ENCODE assay signal across 9 cellular contexts in the genomic region with DNA sequence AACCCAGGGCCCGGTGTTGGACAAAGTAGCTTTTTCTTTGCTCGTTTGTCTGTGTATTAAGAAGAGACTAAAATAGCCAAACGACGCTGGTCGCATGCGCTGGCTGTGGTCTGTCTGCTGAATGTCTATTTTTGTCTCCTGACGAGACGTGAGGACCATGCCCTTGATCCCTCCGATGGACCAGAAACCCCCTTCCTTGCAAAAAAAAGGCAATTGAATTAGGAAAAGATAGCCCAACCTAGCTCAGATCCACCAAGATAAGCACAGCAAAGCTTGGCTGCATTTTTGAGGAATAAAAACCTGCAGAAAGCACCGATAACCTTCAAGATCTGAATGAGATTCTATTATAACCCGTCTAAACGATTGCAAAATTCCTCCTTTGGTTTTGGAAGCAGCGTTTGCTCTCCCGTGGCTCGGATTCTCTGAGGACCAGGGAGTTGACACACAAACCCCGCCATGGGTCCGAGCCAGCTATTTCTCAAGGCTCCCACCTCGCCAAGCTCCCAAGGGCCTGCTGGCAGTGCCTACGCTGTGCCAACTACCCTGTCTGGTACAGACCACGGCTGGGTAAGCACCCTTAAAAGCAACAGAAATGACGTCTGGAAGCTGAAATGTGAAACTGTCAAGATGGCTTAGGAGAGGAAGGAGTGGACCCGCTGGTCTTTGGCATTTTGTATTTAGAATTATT. TPM values are rescaled to one million over a fixed set of nuclear protein-coding genes. Genes with fewer than 3 reads are reported as not detected.
DNase-seq lines count a peak whose midpoint lies in the region; ATAC-seq and TF ChIP-seq lines count a peak whose summit lies in the region.
"Had no signal": no experiment of that assay in that cellular context is flagged by ENCODE, and none has a peak within 500 bp of the region (broad histone marks: within the 10 kb centered on the region; RNA-seq: fewer than 3 reads in every experiment).

No MANE protein-coding gene starts in this region.

- no peaks in the 10 kb centered on the region for H3K36me3 Mint-ChIP-seq in activated T-helper 1 cell treated with anti-CD3 and anti-CD28 coated beads, Interleukin-12 subunit alpha, Interleukin-12 subunit beta, Interleukin-2, Interleukin-4 antibody, amounts not matched to agents 30 ng/mL and 10 ng/mL and 1 ng/mL, durations not matched to agents 14 hours and 24 hours and 36 hours (ENCODE audit: low read depth)

- H3K9me3 ChIP-seq in lower lobe of right lung (no peaks in the 10 kb centered on the region), vagina (no peaks in the 10 kb centered on the region)

- DNase-seq in SHP77 (lab: John Stamatoyannopoulos, UW) (peak; percentile 28 to 45), SHP77 treated with DMSO at 0.1 percent for 48 hours (lab: John Stamatoyannopoulos, UW) (no peak), cardiac fibroblast (ENCODE audit: low read depth in 2 of 2) (peak; percentile 38 to 72), lower lobe of right lung (peak; percentile 87), vagina (ENCODE audit: extremely low spot score in 2 of 2) (no peak), GDM1 (lab: John Stamatoyannopoulos, UW) (no peak)
- no peak for DNase-seq in stimulated activated CD4-positive, alpha-beta T cell treated with anti-CD3 and anti-CD28 coated beads, Interleukin-2, amount 100 ng/mL, for 48 hours
- no peak for DNase-seq in activated T-helper 1 cell treated with anti-CD3 and anti-CD28 coated beads, Interleukin-12 subunit alpha, Interleukin-12 subunit beta, Interleukin-2, Interleukin-4 antibody, amounts not matched to agents 30 ng/mL and 10 ng/mL and 1 ng/mL, durations not matched to agents 14 hours and 24 hours and 36 hours (ENCODE audit: low spot score)
- DNase-seq: T1000 had no signal

- TF ChIP-seq CTCF in cardiac fibroblast (IDR thresholded peaks at IDR 0.05; ENCODE audit: low read depth, low read length) (no peak), lower lobe of right lung (IDR thresholded peaks at IDR 0.05) (no peak), vagina (IDR thresholded peaks at IDR 0.05) (no peak)

- H3K27ac ChIP-seq in lower lobe of right lung (peak overlapping the region; percentile 46), vagina (peak overlapping the region; percentile 43)

- peak; percentile 79 to 84 for ATAC-seq in lower lobe of right lung

- H3K4me3 ChIP-seq in cardiac fibroblast (replicated peaks in 1 of 2; ENCODE audit: low read depth in 2 of 2, low read length in 2 of 2) (no peak overlapping the region), lower lobe of right lung (peak overlapping the region; percentile 21), vagina (peak overlapping the region; percentile 7 to 32)

- TF ChIP-seq POLR2A in vagina (IDR thresholded peaks at IDR 0.05) = no peak

- H3K4me1 Mint-ChIP-seq in activated T-helper 1 cell treated with anti-CD3 and anti-CD28 coated beads, Interleukin-12 subunit alpha, Interleukin-12 subunit beta, Interleukin-2, Interleukin-4 antibody, amounts not matched to agents 30 ng/mL and 10 ng/mL and 1 ng/mL, durations not matched to agents 14 hours and 24 hours and 36 hours (ENCODE audit: low read depth) = peaks cover 4% of the 10 kb centered on the region

- H3K9me3 Mint-ChIP-seq in activated T-helper 1 cell treated with anti-CD3 and anti-CD28 coated beads, Interleukin-12 subunit alpha, Interleukin-12 subunit beta, Interleukin-2, Interleukin-4 antibody, amounts not matched to agents 30 ng/mL and 10 ng/mL and 1 ng/mL, durations not matched to agents 14 hours and 24 hours and 36 hours = no peaks in the 10 kb centered on the region

- H3K27me3 ChIP-seq in lower lobe of right lung (ENCODE audit: low read depth) (no peaks in the 10 kb centered on the region), vagina (no peaks in the 10 kb centered on the region)

- H3K27ac Mint-ChIP-seq in activated T-helper 1 cell treated with anti-CD3 and anti-CD28 coated beads, Interleukin-12 subunit alpha, Interleukin-12 subunit beta, Interleukin-2, Interleukin-4 antibody, amounts not matched to agents 30 ng/mL and 10 ng/mL and 1 ng/mL, durations not matched to agents 14 hours and 24 hours and 36 hours = no peak overlapping the region

- H3K4me3 Mint-ChIP-seq in activated T-helper 1 cell treated with anti-CD3 and anti-CD28 coated beads, Interleukin-12 subunit alpha, Interleukin-12 subunit beta, Interleukin-2, Interleukin-4 antibody, amounts not matched to agents 30 ng/mL and 10 ng/mL and 1 ng/mL, durations not matched to agents 14 hours and 24 hours and 36 hours = no peak overlapping the region

- H3K4me1 ChIP-seq in lower lobe of right lung = peaks cover 23% of the 10 kb centered on the region
- peaks cover 27% of the 10 kb centered on the region for H3K4me1 ChIP-seq in vagina

- no peaks in the 10 kb centered on the region for H3K27me3 Mint-ChIP-seq in activated T-helper 1 cell treated with anti-CD3 and anti-CD28 coated beads, Interleukin-12 subunit alpha, Interleukin-12 subunit beta, Interleukin-2, Interleukin-4 antibody, amounts not matched to agents 30 ng/mL and 10 ng/mL and 1 ng/mL, durations not matched to agents 14 hours and 24 hours and 36 hours (ENCODE audit: insufficient read depth)

- no peaks in the 10 kb centered on the region for H3K36me3 ChIP-seq in lower lobe of right lung
- no peaks in the 10 kb centered on the region for H3K36me3 ChIP-seq in vagina

- intact Hi-C loops in lower lobe of right lung (cut with DNase I) = no loop called here
- intact Hi-C loops in vagina (cut with DNase I) = no loop called here
- intact Hi-C loops in activated T-helper 1 cell treated with anti-CD3 and anti-CD28 coated beads, Interleukin-12 subunit alpha, Interleukin-12 subunit beta, Interleukin-2, Interleukin-4 antibody, amounts not matched to agents 30 ng/mL and 10 ng/mL and 1 ng/mL, durations not matched to agents 14 hours and 24 hours and 36 hours (cut with micrococcal nuclease) = no loop called here

RNA-seq across cellular contexts. Expression of gene TTYH3, which starts 17.7 kb away (rescaled TPM):
- 51.7 TPM for total RNA-seq in lower lobe of right lung
- total RNA-seq in vagina = 33.9 TPM
- total RNA-seq in activated T-helper 1 cell treated with anti-CD3 and anti-CD28 coated beads, Interleukin-12 subunit alpha, Interleukin-12 subunit beta, Interleukin-2, Interleukin-4 antibody, amounts not matched to agents 30 ng/mL and 10 ng/mL and 1 ng/mL, durations not matched to agents 14 hours and 24 hours and 36 hours = 30.6 and 32.0 TPM in 2 replicates

RNA-seq across cellular contexts. Expression of gene IQCE, which starts 55.3 kb away (rescaled TPM):
- 32.0 TPM for total RNA-seq in lower lobe of right lung
- total RNA-seq in vagina = 5.2 TPM
- total RNA-seq in activated T-helper 1 cell treated with anti-CD3 and anti-CD28 coated beads, Interleukin-12 subunit alpha, Interleukin-12 subunit beta, Interleukin-2, Interleukin-4 antibody, amounts not matched to agents 30 ng/mL and 10 ng/mL and 1 ng/mL, durations not matched to agents 14 hours and 24 hours and 36 hours = 10.5 and 11.1 TPM in 2 replicates

RNA-seq across cellular contexts. Expression of gene BRAT1, which starts 58.7 kb away (rescaled TPM):
- total RNA-seq in lower lobe of right lung (24.4 TPM), vagina (66.0 TPM)
- 39.2 and 42.9 TPM in 2 replicates for total RNA-seq in activated T-helper 1 cell treated with anti-CD3 and anti-CD28 coated beads, Interleukin-12 subunit alpha, Interleukin-12 subunit beta, Interleukin-2, Interleukin-4 antibody, amounts not matched to agents 30 ng/mL and 10 ng/mL and 1 ng/mL, durations not matched to agents 14 hours and 24 hours and 36 hours

Comparison
In these comparisons a context has a peak if more than half of its experiments do, and no peak if none do; other contexts are left out.
1. DNase-seq: peak in SHP77 (2 of 2), cardiac fibroblast (2 of 2) and lower lobe of right lung (single experiment); none in SHP77 treated with DMSO at 0.1 percent for 48 hours (single experiment), vagina (0 of 2), stimulated activated CD4-positive, alpha-beta T cell treated with anti-CD3 and anti-CD28 coated beads, Interleukin-2, amount 100 ng/mL, for 48 hours (0 of 2), activated T-helper 1 cell treated with anti-CD3 and anti-CD28 coated beads, Interleukin-12 subunit alpha, Interleukin-12 subunit beta, Interleukin-2, Interleukin-4 antibody, amounts not matched to agents 30 ng/mL and 10 ng/mL and 1 ng/mL, durations not matched to agents 14 hours and 24 hours and 36 hours (single experiment) and GDM1 (single experiment).
2. H3K4me3 ChIP-seq: peak in lower lobe of right lung (single experiment) and vagina (2 of 2); none in cardiac fibroblast (0 of 2).